In genomic region chr5:95963650-95964410, GRCh38 we compare ENCODE assay signal across 18 cellular contexts. TPM values are rescaled to one million over a fixed set of nuclear protein-coding genes. Genes with fewer than 3 reads are reported as not detected.
A peak's percentile ranks its signal among the peaks of the same experiment; 100 is the strongest.
DNase-seq lines count a peak whose midpoint lies in the region; ATAC-seq and TF ChIP-seq lines count a peak whose summit lies in the region.
"Had no signal": no experiment of that assay in that cellular context is flagged by ENCODE, and none has a peak within 500 bp of the region (broad histone marks: within the 10 kb centered on the region; RNA-seq: fewer than 3 reads in every experiment).

No MANE protein-coding gene starts in this region.

- H3K4me1 ChIP-seq in vagina, result peaks cover 13% of the 10 kb centered on the region

- TF ChIP-seq POLR2A in vagina (IDR thresholded peaks at IDR 0.05), result no peak

- H3K4me3 Mint-ChIP-seq in activated naive CD4-positive, alpha-beta T cell treated with anti-CD3 and anti-CD28 coated beads, Interleukin-2, amount 50 U/mL, for 24 hours, result no peak overlapping the region
- H3K4me3 Mint-ChIP-seq in activated CD4-positive, alpha-beta T cell treated with anti-CD3 and anti-CD28 coated beads, Interleukin-2, amount 10 ng/mL, durations not matched to agents 24 days and 14 days, result peak overlapping the region; percentile 21
- peak overlapping the region; percentile 11 for H3K4me3 Mint-ChIP-seq in stimulated activated effector memory CD8-positive, alpha-beta T cell treated with anti-CD3 and anti-CD28 coated beads, Interleukin-12 subunit alpha, Interleukin-12 subunit beta, amount 100 ng/mL, for 72 hours
- H3K4me3 Mint-ChIP-seq in mesothelial cell of epicardium, result no peak overlapping the region
- H3K4me3 Mint-ChIP-seq: nephron progenitor cell had no signal

- no peaks in the 10 kb centered on the region for H3K36me3 Mint-ChIP-seq in activated naive CD4-positive, alpha-beta T cell treated with anti-CD3 and anti-CD28 coated beads, Interleukin-2, amount 50 U/mL, for 24 hours
- peaks cover 25% of the 10 kb centered on the region for H3K36me3 Mint-ChIP-seq in activated CD4-positive, alpha-beta T cell treated with anti-CD3 and anti-CD28 coated beads, Interleukin-2, amount 10 ng/mL, durations not matched to agents 24 days and 14 days (ENCODE audit: low read depth)
- peaks cover 28% of the 10 kb centered on the region for H3K36me3 Mint-ChIP-seq in stimulated activated effector memory CD8-positive, alpha-beta T cell treated with anti-CD3 and anti-CD28 coated beads, Interleukin-12 subunit alpha, Interleukin-12 subunit beta, amount 100 ng/mL, for 72 hours
- H3K36me3 Mint-ChIP-seq in mesothelial cell of epicardium, result no peaks in the 10 kb centered on the region

- TF ChIP-seq CTCF in fibroblast of mammary gland (conservative IDR thresholded peaks at IDR 0.05; ENCODE audit: control insufficient read depth, insufficient read depth, low read depth, low read length), result no peak
- TF ChIP-seq CTCF in mesothelial cell of epicardium (IDR thresholded peaks at IDR 0.05; ENCODE audit: unreplicated experiment), result no peak
- no peak for TF ChIP-seq CTCF in vagina (IDR thresholded peaks at IDR 0.05)

- intact Hi-C loops in activated CD4-positive, alpha-beta T cell treated with anti-CD3 and anti-CD28 coated beads, Interleukin-2, amount 10 ng/mL, durations not matched to agents 24 days and 14 days (cut with micrococcal nuclease), result loop anchor here (2.0 to 10.0 kb wide), 6 partner anchors 261 to 1219 kb away; partner anchors contain the start of genes LNPEP and RIOK2
- intact Hi-C loops in vagina (cut with DNase I), result loop anchor here (10.0 kb wide), 1 partner anchor 371 kb away; no protein-coding TSS in a partner anchor

- H3K9me3 Mint-ChIP-seq in activated naive CD4-positive, alpha-beta T cell treated with anti-CD3 and anti-CD28 coated beads, Interleukin-2, amount 50 U/mL, for 24 hours, result no peaks in the 10 kb centered on the region
- H3K9me3 Mint-ChIP-seq in activated CD4-positive, alpha-beta T cell treated with anti-CD3 and anti-CD28 coated beads, Interleukin-2, amount 10 ng/mL, durations not matched to agents 24 days and 14 days, result peaks cover 3% of the 10 kb centered on the region
- H3K9me3 Mint-ChIP-seq in stimulated activated effector memory CD8-positive, alpha-beta T cell treated with anti-CD3 and anti-CD28 coated beads, Interleukin-12 subunit alpha, Interleukin-12 subunit beta, amount 100 ng/mL, for 72 hours, result no peaks in the 10 kb centered on the region
- H3K9me3 Mint-ChIP-seq in mesothelial cell of epicardium, result no peaks in the 10 kb centered on the region
- H3K9me3 Mint-ChIP-seq: nephron progenitor cell had no signal

- ATAC-seq in stimulated activated effector memory CD8-positive, alpha-beta T cell treated with anti-CD3 and anti-CD28 coated beads, Interleukin-12 subunit alpha, Interleukin-12 subunit beta, amount 100 ng/mL, for 72 hours, result no peak
- ATAC-seq: GM12878 had no signal

- no peaks in the 10 kb centered on the region for H3K9me3 ChIP-seq in vagina
- H3K9me3 ChIP-seq: HAP-1 had no signal

- H3K4me1 Mint-ChIP-seq in activated naive CD4-positive, alpha-beta T cell treated with anti-CD3 and anti-CD28 coated beads, Interleukin-2, amount 50 U/mL, for 24 hours, result peaks cover 35% of the 10 kb centered on the region
- peaks cover 33% of the 10 kb centered on the region for H3K4me1 Mint-ChIP-seq in activated CD4-positive, alpha-beta T cell treated with anti-CD3 and anti-CD28 coated beads, Interleukin-2, amount 10 ng/mL, durations not matched to agents 24 days and 14 days
- peaks cover 33% of the 10 kb centered on the region for H3K4me1 Mint-ChIP-seq in stimulated activated effector memory CD8-positive, alpha-beta T cell treated with anti-CD3 and anti-CD28 coated beads, Interleukin-12 subunit alpha, Interleukin-12 subunit beta, amount 100 ng/mL, for 72 hours
- peaks cover 30% of the 10 kb centered on the region for H3K4me1 Mint-ChIP-seq in mesothelial cell of epicardium

- H3K36me3 ChIP-seq in vagina, result no peaks in the 10 kb centered on the region
- H3K36me3 ChIP-seq: HAP-1 had no signal

- H3K27ac Mint-ChIP-seq in activated naive CD4-positive, alpha-beta T cell treated with anti-CD3 and anti-CD28 coated beads, Interleukin-2, amount 50 U/mL, for 24 hours, result peak overlapping the region; percentile 27
- peak overlapping the region; percentile 62 for H3K27ac Mint-ChIP-seq in activated CD4-positive, alpha-beta T cell treated with anti-CD3 and anti-CD28 coated beads, Interleukin-2, amount 10 ng/mL, durations not matched to agents 24 days and 14 days
- peak overlapping the region; percentile 30 for H3K27ac Mint-ChIP-seq in stimulated activated effector memory CD8-positive, alpha-beta T cell treated with anti-CD3 and anti-CD28 coated beads, Interleukin-12 subunit alpha, Interleukin-12 subunit beta, amount 100 ng/mL, for 72 hours
- no peak overlapping the region for H3K27ac Mint-ChIP-seq in mesothelial cell of epicardium
- H3K27ac Mint-ChIP-seq: nephron progenitor cell had no signal

- H3K4me3 ChIP-seq in fibroblast of mammary gland (ENCODE audit: control insufficient read depth, low read depth, low read length), result no peak overlapping the region
- H3K4me3 ChIP-seq in vagina, result no peak overlapping the region
- H3K4me3 ChIP-seq: GM12878, HAP-1 had no signal

- H3K27me3 Mint-ChIP-seq in activated naive CD4-positive, alpha-beta T cell treated with anti-CD3 and anti-CD28 coated beads, Interleukin-2, amount 50 U/mL, for 24 hours, result peaks cover 3% of the 10 kb centered on the region
- no peaks in the 10 kb centered on the region for H3K27me3 Mint-ChIP-seq in activated CD4-positive, alpha-beta T cell treated with anti-CD3 and anti-CD28 coated beads, Interleukin-2, amount 10 ng/mL, durations not matched to agents 24 days and 14 days
- H3K27me3 Mint-ChIP-seq in mesothelial cell of epicardium (ENCODE audit: low read depth), result peaks cover 15% of the 10 kb centered on the region

- no peak for DNase-seq in activated naive CD4-positive, alpha-beta T cell treated with anti-CD3 and anti-CD28 coated beads, Interleukin-2, amount 50 U/mL, for 16 hours
- DNase-seq in activated CD4-positive, alpha-beta T cell treated with anti-CD3 and anti-CD28 coated beads, Interleukin-2, amount 10 ng/mL, durations not matched to agents 24 days and 14 days, result peak; percentile 68
- DNase-seq in fibroblast of mammary gland (ENCODE audit: low read depth) (peak; percentile 57), mesothelial cell of epicardium (ENCODE audit: low spot score in 2 of 2, unreplicated experiment in 2 of 2) (no peak), vagina (ENCODE audit: extremely low spot score in 2 of 2) (no peak), COLO668 (lab: John Stamatoyannopoulos, UW; ENCODE audit: unreplicated experiment) (no peak)
- no peak for DNase-seq in stimulated activated effector memory CD8-positive, alpha-beta T cell treated with anti-CD3 and anti-CD28 coated beads, Interleukin-12 subunit alpha, Interleukin-12 subunit beta, amount 100 ng/mL, for 72 hours (ENCODE audit: low spot score in 2 of 2)
- DNase-seq: DMS153, dorsolateral prefrontal cortex, foreskin fibroblast, NCI-H1417 treated with DMSO at 0.1 percent for 48 hours, NCI-H510A, nephron progenitor cell, SHP77 treated with DMSO at 0.1 percent for 48 hours had no signal

- H3K27ac ChIP-seq in vagina, result no peak overlapping the region
- H3K27ac ChIP-seq: VCaP had no signal

- H3K27me3 ChIP-seq in vagina, result no peaks in the 10 kb centered on the region
- H3K27me3 ChIP-seq: dorsolateral prefrontal cortex had no signal

RNA-seq across cellular contexts. Expression of gene ELL2, which starts 2.2 kb away (rescaled TPM):
- total RNA-seq in activated CD4-positive, alpha-beta T cell treated with anti-CD3 and anti-CD28 coated beads, Interleukin-2, amount 10 ng/mL, durations not matched to agents 24 days and 14 days, result 103 and 111 TPM in 2 replicates
- 11.7 to 13.5 TPM (median 11.8 TPM) in 3 replicates for total RNA-seq in mesothelial cell of epicardium
- 113 TPM for total RNA-seq in vagina

Comparison
In these comparisons a context has a peak if more than half of its experiments do, and no peak if none do; other contexts are left out.
1. H3K4me3 Mint-ChIP-seq: peak in activated CD4-positive, alpha-beta T cell treated with anti-CD3 and anti-CD28 coated beads, Interleukin-2, amount 10 ng/mL, durations not matched to agents 24 days and 14 days (single experiment) and stimulated activated effector memory CD8-positive, alpha-beta T cell treated with anti-CD3 and anti-CD28 coated beads, Interleukin-12 subunit alpha, Interleukin-12 subunit beta, amount 100 ng/mL, for 72 hours (single experiment); none in activated naive CD4-positive, alpha-beta T cell treated with anti-CD3 and anti-CD28 coated beads, Interleukin-2, amount 50 U/mL, for 24 hours (single experiment) and mesothelial cell of epicardium (single experiment).
2. DNase-seq: peak in activated CD4-positive, alpha-beta T cell treated with anti-CD3 and anti-CD28 coated beads, Interleukin-2, amount 10 ng/mL, durations not matched to agents 24 days and 14 days (single experiment) and fibroblast of mammary gland (single experiment); none in activated naive CD4-positive, alpha-beta T cell treated with anti-CD3 and anti-CD28 coated beads, Interleukin-2, amount 50 U/mL, for 16 hours (single experiment), stimulated activated effector memory CD8-positive, alpha-beta T cell treated with anti-CD3 and anti-CD28 coated beads, Interleukin-12 subunit alpha, Interleukin-12 subunit beta, amount 100 ng/mL, for 72 hours (0 of 2), mesothelial cell of epicardium (0 of 2), vagina (0 of 2) and COLO668 (single experiment).